16 cellular contexts compared by ENCODE assay signal in the genomic region with DNA sequence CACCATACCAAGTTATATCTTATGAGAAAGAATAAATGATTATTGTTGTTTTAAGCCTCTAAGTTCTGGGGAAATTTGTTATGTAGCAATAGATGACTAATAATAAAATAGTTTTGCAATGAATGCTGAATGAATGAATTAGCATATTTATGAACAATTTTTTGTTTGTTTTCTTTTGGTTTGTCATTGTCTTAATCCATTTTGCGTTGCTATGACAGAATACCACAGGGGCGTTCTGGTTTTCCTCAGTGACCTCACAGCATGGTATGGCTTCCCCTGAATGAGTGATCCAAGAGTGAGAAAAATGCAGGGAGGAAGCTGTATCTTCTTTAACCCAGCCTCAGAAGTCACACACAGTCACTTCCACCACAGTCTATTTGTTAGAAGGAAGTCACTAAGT. TPM values are rescaled to one million over a fixed set of nuclear protein-coding genes. Genes with fewer than 3 reads are reported as not detected.
DNase-seq lines count a peak whose midpoint lies in the region; ATAC-seq, FAIRE-seq and TF ChIP-seq lines count a peak whose summit lies in the region.
"Had no signal": no experiment of that assay in that cellular context is flagged by ENCODE, and none has a peak within 500 bp of the region (broad histone marks: within the 10 kb centered on the region; RNA-seq: fewer than 3 reads in every experiment).

No MANE protein-coding gene starts in this region.

- H3K36me3 ChIP-seq in bronchial epithelial cell (ENCODE audit: control insufficient read depth, insufficient read depth, low read length) = no peaks in the 10 kb centered on the region
- no peaks in the 10 kb centered on the region for H3K36me3 ChIP-seq in testis (ENCODE audit: low read depth, missing control alignments)
- H3K36me3 ChIP-seq: BLaER1, heart right ventricle had no signal

- 98 to 100% methylated on average over 2 of the region's 2 CpGs for WGBS in testis, 2 donors

- no peak for TF ChIP-seq CTCF in AG09319 (IDR thresholded peaks at IDR 0.05; ENCODE audit: low read depth, low read length)
- TF ChIP-seq CTCF in bronchial epithelial cell (IDR thresholded peaks at IDR 0.05; ENCODE audit: insufficient read depth, low read length, severe bottlenecking) = no peak
- TF ChIP-seq CTCF in testis (IDR thresholded peaks at IDR 0.05) = no peak

- no peak overlapping the region for H3K4me3 ChIP-seq in bronchial epithelial cell (ENCODE audit: low read depth, low read length)
- no peak overlapping the region for H3K4me3 ChIP-seq in testis
- H3K4me3 ChIP-seq: BLaER1, heart right ventricle had no signal

- H3K4me1 ChIP-seq in testis = no peaks in the 10 kb centered on the region
- H3K4me1 ChIP-seq: BLaER1 had no signal

- no peak overlapping the region for H3K27ac ChIP-seq in testis
- H3K27ac ChIP-seq: BLaER1, heart right ventricle had no signal

- DNase-seq in AG09319 (ENCODE audit: extremely low read depth, low read depth) (peak; percentile 36), HT1080 (ENCODE audit: low read depth) (peak; percentile 7), bronchial epithelial cell (ENCODE audit: low read depth) (peak; percentile 85), iris pigment epithelial cell (ENCODE audit: low read depth) (peak; percentile 92), left ventricle myocardium superior (no peak), testis (no peak), islet precursor cell (no peak)
- DNase-seq: activated CD4-positive, alpha-beta T cell treated with anti-CD3 and anti-CD28 coated beads for 4 hours; activated T-cell treated with anti-CD3 and anti-CD28 coated beads, Interleukin-2, amount 50 U/mL, for 24 hours; heart right ventricle; left cardiac atrium; NCI-H2081; posterior cingulate gyrus; Right ventricle myocardium superior had no signal

- ATAC-seq in GM21390 (IDR thresholded peaks at IDR 0.05; ENCODE audit: unreplicated experiment) (no peak), left ventricle myocardium superior (no peak)
- ATAC-seq: heart right ventricle, left cardiac atrium had no signal

- no peak for TF ChIP-seq POLR2A in testis (IDR thresholded peaks at IDR 0.05)

- H3K27me3 ChIP-seq in bronchial epithelial cell (ENCODE audit: control insufficient read depth, insufficient read depth, low read length) = no peaks in the 10 kb centered on the region
- H3K27me3 ChIP-seq in testis = no peaks in the 10 kb centered on the region
- H3K27me3 ChIP-seq: BLaER1, heart right ventricle had no signal

- FAIRE-seq in bronchial epithelial cell (lab: Jason Lieb, UNC) = no peak

- H3K9me3 ChIP-seq in testis = no peaks in the 10 kb centered on the region

- intact Hi-C loops in left ventricle myocardium superior (cut with micrococcal nuclease) = no loop called here
- intact Hi-C loops in testis (cut with DNase I; ENCODE audit: low total_unique reads) = no loop called here

RNA-seq across cellular contexts. Expression of a gene that starts 53.8 kb away (rescaled TPM):
- total RNA-seq in HT1080 (2014; rRNA removed; shearing (Covaris generic)) = not detected in 2 replicates
- not detected in 2 replicates for polyA plus RNA-seq in HT1080 (2015; cell fraction: cytosol; rRNA removed)
- not detected in 2 replicates for polyA plus RNA-seq in HT1080 (2015; cell fraction: nucleus; rRNA removed)
- total RNA-seq in bronchial epithelial cell = under 0.01 and 0.53 TPM in 2 replicates
- not detected for total RNA-seq in left ventricle myocardium superior
- total RNA-seq in testis = 1 to 10 TPM; 1.1 to 1.3 TPM
- polyA plus RNA-seq in testis (ENCODE audit: insufficient read depth, low read depth, low replicate concordance) = not detected
- total RNA-seq: Right ventricle myocardium superior had no signal

Comparison
In these comparisons a context has a peak if more than half of its experiments do, and no peak if none do; other contexts are left out.
1. DNase-seq: peak in AG09319 (single experiment), HT1080 (single experiment), bronchial epithelial cell (single experiment) and iris pigment epithelial cell (single experiment); none in left ventricle myocardium superior (single experiment), testis (single experiment) and islet precursor cell (single experiment).